ENCODE assay signal across 21 cellular contexts in the genomic region with DNA sequence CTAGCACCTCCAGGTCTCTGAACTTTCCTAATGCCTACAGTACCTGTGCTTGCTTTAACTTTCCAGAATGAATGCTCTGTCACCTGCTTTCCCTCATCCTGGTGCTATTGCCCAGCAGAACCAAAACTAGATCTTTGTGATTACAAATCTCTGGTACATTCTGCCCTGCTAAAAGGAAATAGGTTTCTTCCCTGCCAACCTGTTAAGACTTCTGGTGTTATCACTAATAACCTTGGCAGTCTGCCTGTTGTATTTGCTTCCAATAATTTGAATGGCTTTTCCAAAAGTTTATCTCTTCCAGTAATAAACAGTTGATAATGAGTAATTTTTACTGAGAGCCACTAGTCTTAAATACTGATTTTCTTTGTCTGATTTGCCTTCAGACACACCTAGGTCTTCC. TPM values are rescaled to one million over a fixed set of nuclear protein-coding genes. Genes with fewer than 3 reads are reported as not detected.
DNase-seq lines count a peak whose midpoint lies in the region; ATAC-seq and TF ChIP-seq lines count a peak whose summit lies in the region.
"Had no signal": no experiment of that assay in that cellular context is flagged by ENCODE, and none has a peak within 500 bp of the region (broad histone marks: within the 10 kb centered on the region; RNA-seq: fewer than 3 reads in every experiment).

No MANE protein-coding gene starts in this region.

- H3K27ac ChIP-seq in left ventricle myocardium inferior (replicated peaks) (peak overlapping the region; percentile 52), heart left ventricle (peak overlapping the region in 3 of 12 donors; percentile 2 to 20 (median 9)), transverse colon (no peak overlapping the region)
- H3K27ac ChIP-seq: A549 had no signal

- H3K4me3 ChIP-seq in left ventricle myocardium inferior (no peak overlapping the region), heart left ventricle (no peak overlapping the region), LNCaP clone FGC (ENCODE audit: low read depth, low read length) (no peak overlapping the region), transverse colon (no peak overlapping the region)
- H3K4me3 ChIP-seq: A549, SK-N-MC had no signal

- ATAC-seq in heart left ventricle, result no peak
- no peak for ATAC-seq in stimulated activated effector memory CD8-positive, alpha-beta T cell treated with anti-CD3 and anti-CD28 coated beads, Interleukin-12 subunit alpha, Interleukin-12 subunit beta, amount 100 ng/mL, for 72 hours
- no peak for ATAC-seq in GM21786 (IDR thresholded peaks at IDR 0.05; ENCODE audit: unreplicated experiment)
- no peak for ATAC-seq in HG02870 (IDR thresholded peaks at IDR 0.05; ENCODE audit: unreplicated experiment)
- ATAC-seq: A549, Panc1 had no signal

- H3K27me3 ChIP-seq in left ventricle myocardium inferior (ENCODE audit: low read depth) (no peaks in the 10 kb centered on the region), heart left ventricle (no peaks in the 10 kb centered on the region), transverse colon (no peaks in the 10 kb centered on the region)

- TF ChIP-seq EP300 in transverse colon (IDR thresholded peaks at IDR 0.05; ENCODE audit: low read depth), result no peak

- H3K9me3 ChIP-seq in left ventricle myocardium inferior (replicated peaks) (no peaks in the 10 kb centered on the region), heart left ventricle (no peaks in the 10 kb centered on the region), transverse colon (no peaks in the 10 kb centered on the region)
- H3K9me3 ChIP-seq: A549 had no signal

- no peaks in the 10 kb centered on the region for H3K9me3 Mint-ChIP-seq in stimulated activated effector memory CD8-positive, alpha-beta T cell treated with anti-CD3 and anti-CD28 coated beads, Interleukin-12 subunit alpha, Interleukin-12 subunit beta, amount 100 ng/mL, for 72 hours
- H3K9me3 Mint-ChIP-seq: CD14-positive monocyte had no signal

- H3K4me1 Mint-ChIP-seq in stimulated activated effector memory CD8-positive, alpha-beta T cell treated with anti-CD3 and anti-CD28 coated beads, Interleukin-12 subunit alpha, Interleukin-12 subunit beta, amount 100 ng/mL, for 72 hours, result peaks cover 11% of the 10 kb centered on the region
- H3K4me1 Mint-ChIP-seq: CD14-positive monocyte had no signal

- no peak overlapping the region for H3K4me3 Mint-ChIP-seq in stimulated activated effector memory CD8-positive, alpha-beta T cell treated with anti-CD3 and anti-CD28 coated beads, Interleukin-12 subunit alpha, Interleukin-12 subunit beta, amount 100 ng/mL, for 72 hours
- H3K4me3 Mint-ChIP-seq: CD14-positive monocyte had no signal

- H3K36me3 ChIP-seq in left ventricle myocardium inferior, result peaks cover 46% of the 10 kb centered on the region
- peaks cover 0 to 63% (median 51%) of the 10 kb centered on the region in 9 donors for H3K36me3 ChIP-seq in heart left ventricle
- peaks cover 0 to 53% (median 19%) of the 10 kb centered on the region in 4 donors for H3K36me3 ChIP-seq in transverse colon

- in situ Hi-C loops in transverse colon (cut with MboI; ENCODE audit: low pct_ligation_motif_present in 1 of 4, low pct_unique_long_range_greater_than_20kb in 1 of 4, low sequenced_read_pairs in 3 of 4), result loop anchor here in 2 of 4 donors (25.0 kb wide), 2 partner anchors 173 to 302 kb away; a partner anchor contains a TSS

- intact Hi-C loops in left ventricle myocardium inferior (cut with micrococcal nuclease) (no loop called here), heart left ventricle (cut with DNase I) (loop anchor here in 2 of 10 donors (2.0 to 5.0 kb wide), 2 partner anchors 21 to 33 kb away; a partner anchor contains a TSS), transverse colon (cut with DNase I; ENCODE audit: low total_unique reads) (no loop called here)

- H3K27ac Mint-ChIP-seq in stimulated activated effector memory CD8-positive, alpha-beta T cell treated with anti-CD3 and anti-CD28 coated beads, Interleukin-12 subunit alpha, Interleukin-12 subunit beta, amount 100 ng/mL, for 72 hours, result peak overlapping the region; percentile 1

- TF ChIP-seq CTCF in left ventricle myocardium inferior (IDR thresholded peaks at IDR 0.05; ENCODE audit: borderline replicate concordance), result no peak
- no peak for TF ChIP-seq CTCF in heart left ventricle (IDR thresholded peaks at IDR 0.05)
- no peak for TF ChIP-seq CTCF in LNCaP clone FGC (IDR thresholded peaks at IDR 0.05; ENCODE audit: control insufficient read depth, extremely low read depth, insufficient read depth)
- no peak for TF ChIP-seq CTCF in transverse colon (IDR thresholded peaks at IDR 0.05)

- H3K4me1 ChIP-seq in left ventricle myocardium inferior, result peaks cover 52% of the 10 kb centered on the region
- H3K4me1 ChIP-seq in heart left ventricle, result peaks cover 5 to 44% (median 32%) of the 10 kb centered on the region in 12 donors
- H3K4me1 ChIP-seq in transverse colon, result peaks cover 0 to 8% (median 3%) of the 10 kb centered on the region in 4 donors
- H3K4me1 ChIP-seq: A549 had no signal

- peaks cover 13% of the 10 kb centered on the region for H3K36me3 Mint-ChIP-seq in stimulated activated effector memory CD8-positive, alpha-beta T cell treated with anti-CD3 and anti-CD28 coated beads, Interleukin-12 subunit alpha, Interleukin-12 subunit beta, amount 100 ng/mL, for 72 hours

- TF ChIP-seq POLR2A in heart left ventricle (IDR thresholded peaks at IDR 0.05) (no peak), transverse colon (IDR thresholded peaks at IDR 0.05) (no peak)

- no peak for DNase-seq in left ventricle myocardium inferior
- no peak for DNase-seq in heart left ventricle
- DNase-seq in LNCaP clone FGC (ENCODE audit: low read depth), result peak; percentile 23
- peak; percentile 13 for DNase-seq in cerebellar cortex (ENCODE audit: low spot score)
- DNase-seq in stimulated activated effector memory CD8-positive, alpha-beta T cell treated with anti-CD3 and anti-CD28 coated beads, Interleukin-12 subunit alpha, Interleukin-12 subunit beta, amount 100 ng/mL, for 72 hours (ENCODE audit: low spot score in 2 of 2), result no peak
- no peak for DNase-seq in transverse colon
- DNase-seq: DMS79, HCEC 1CT, MV-4-11, NCI-H1417, NCI-H187 treated with DMSO at 0.1 percent for 48 hours, NCI-H2171, NCI-H82, Right ventricle myocardium superior had no signal

RNA-seq across cellular contexts. Expression of a gene that starts 15.4 kb away (rescaled TPM):
- total RNA-seq in left ventricle myocardium inferior, result not detected
- not detected for total RNA-seq in heart left ventricle
- polyA plus RNA-seq in heart left ventricle, result not detected
- total RNA-seq in transverse colon, result not detected
- total RNA-seq: NCI-H460, Right ventricle myocardium superior had no signal
- polyA plus RNA-seq: A549 had no signal

RNA-seq across cellular contexts. Expression of a gene that starts 22.4 kb away (rescaled TPM):
- total RNA-seq in left ventricle myocardium inferior (12.1 TPM), heart left ventricle (10 to 100 TPM in 6 of 9 donors, 1 to 10 TPM in 3; 8.7 to 15.0 (median 11.7) TPM), transverse colon (10 to 100 TPM in 3 of 4 donors, 1 to 10 TPM in 1; 8.4 to 68.5 (median 17.2) TPM)
- 10 to 100 TPM in 1 of 2 donors, 1 to 10 TPM in 1; 8.8 to 12.4 TPM for polyA plus RNA-seq in heart left ventricle

RNA-seq across cellular contexts. Expression of a gene that starts 32.4 kb away (rescaled TPM):
- total RNA-seq in left ventricle myocardium inferior (964 TPM), heart left ventricle (1,000 to 10,000 TPM in 2 of 9 donors, 100 to 1,000 TPM in 7; 458 to 1,082 (median 779) TPM), transverse colon (100 to 1,000 TPM; 112 to 359 (median 321) TPM)
- polyA plus RNA-seq in heart left ventricle, result 100 to 1,000 TPM; 153 to 377 TPM

Comparison
In these comparisons a context has a peak if more than half of its experiments do, and no peak if none do; other contexts are left out.
1. DNase-seq: peak in LNCaP clone FGC (single experiment) and cerebellar cortex (single experiment); none in left ventricle myocardium inferior (single experiment), heart left ventricle (0 of 5), stimulated activated effector memory CD8-positive, alpha-beta T cell treated with anti-CD3 and anti-CD28 coated beads, Interleukin-12 subunit alpha, Interleukin-12 subunit beta, amount 100 ng/mL, for 72 hours (0 of 2) and transverse colon (single experiment).